ENCODE assay signal across 2 cellular contexts in the genomic region with DNA sequence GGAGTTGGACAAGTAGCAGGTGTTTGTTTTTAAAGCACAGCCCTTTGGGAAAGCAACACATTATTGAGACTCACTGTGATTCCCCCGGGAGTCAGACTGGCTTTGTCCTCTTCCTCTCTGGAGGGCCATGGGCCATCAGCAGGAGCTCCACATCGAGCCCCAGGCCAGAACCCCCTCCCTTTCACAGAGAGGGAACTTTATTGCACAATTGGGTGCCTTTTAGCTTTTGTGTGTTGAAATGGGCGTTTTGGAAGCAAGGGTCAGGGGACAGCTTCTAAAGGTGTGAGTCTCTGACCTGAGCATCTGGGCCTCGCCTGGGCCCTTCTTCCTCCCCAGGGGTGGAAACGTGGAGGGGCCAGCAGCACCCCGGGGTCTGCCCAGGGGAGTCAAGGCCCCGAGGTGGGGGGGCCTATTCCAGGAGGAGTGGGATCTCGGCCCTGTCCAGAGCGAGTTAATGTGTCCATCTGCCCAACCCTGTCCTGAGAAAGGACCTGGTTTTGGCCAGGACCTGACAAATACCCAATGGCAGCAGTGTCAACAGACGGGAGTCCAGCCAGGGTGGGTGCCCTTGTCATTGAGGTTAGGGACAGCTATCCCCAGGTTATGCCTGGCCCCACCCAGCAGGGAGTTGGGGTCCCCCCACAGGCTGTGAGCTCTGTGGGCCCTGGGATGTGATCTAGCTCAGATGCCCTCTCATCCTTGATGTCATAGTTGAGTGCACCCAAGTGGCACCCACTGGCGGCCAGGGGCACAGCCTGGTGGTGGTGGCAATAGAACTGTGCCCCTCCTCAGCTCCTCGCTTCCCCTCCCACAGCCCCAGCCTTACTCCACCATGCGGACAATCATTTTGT.
A peak's percentile ranks its signal among the peaks of the same experiment; 100 is the strongest.
TF ChIP-seq lines count a peak whose summit lies in the region.

No MANE protein-coding gene starts in this region.

TF ChIP-seq in GM12878, 131 proteins besides CTCF, POLR2A, EP300 and RAD21:
- TF ChIP-seq RB1 (IDR thresholded peaks at IDR 0.05; ENCODE audit: borderline replicate concordance) (no peak), KLF5 (IDR thresholded peaks at IDR 0.05; ENCODE audit: partially characterized antibody) (no peak), TARDBP (IDR thresholded peaks at IDR 0.05; ENCODE audit: borderline replicate concordance) (no peak), RELB (IDR thresholded peaks at IDR 0.05; ENCODE audit: low read depth) (no peak), PAX5 (IDR thresholded peaks at IDR 0.05; ENCODE audit: borderline replicate concordance, low read depth, low read length) (no peak), ASH2L (IDR thresholded peaks at IDR 0.05; ENCODE audit: borderline replicate concordance, low read depth) (no peak), POLR2AphosphoS5 (IDR thresholded peaks at IDR 0.05; ENCODE audit: low read length) (no peak), HCFC1 (IDR thresholded peaks at IDR 0.05; ENCODE audit: low read length) (no peak), BCL3 (IDR thresholded peaks at IDR 0.05; ENCODE audit: borderline replicate concordance, insufficient read depth, low read depth, low read length, poor library complexity, severe bottlenecking) (no peak), NFYA (IDR thresholded peaks at IDR 0.05; ENCODE audit: borderline replicate concordance, low read depth, low read length) (no peak)
- TF ChIP-seq, protein P1, sequence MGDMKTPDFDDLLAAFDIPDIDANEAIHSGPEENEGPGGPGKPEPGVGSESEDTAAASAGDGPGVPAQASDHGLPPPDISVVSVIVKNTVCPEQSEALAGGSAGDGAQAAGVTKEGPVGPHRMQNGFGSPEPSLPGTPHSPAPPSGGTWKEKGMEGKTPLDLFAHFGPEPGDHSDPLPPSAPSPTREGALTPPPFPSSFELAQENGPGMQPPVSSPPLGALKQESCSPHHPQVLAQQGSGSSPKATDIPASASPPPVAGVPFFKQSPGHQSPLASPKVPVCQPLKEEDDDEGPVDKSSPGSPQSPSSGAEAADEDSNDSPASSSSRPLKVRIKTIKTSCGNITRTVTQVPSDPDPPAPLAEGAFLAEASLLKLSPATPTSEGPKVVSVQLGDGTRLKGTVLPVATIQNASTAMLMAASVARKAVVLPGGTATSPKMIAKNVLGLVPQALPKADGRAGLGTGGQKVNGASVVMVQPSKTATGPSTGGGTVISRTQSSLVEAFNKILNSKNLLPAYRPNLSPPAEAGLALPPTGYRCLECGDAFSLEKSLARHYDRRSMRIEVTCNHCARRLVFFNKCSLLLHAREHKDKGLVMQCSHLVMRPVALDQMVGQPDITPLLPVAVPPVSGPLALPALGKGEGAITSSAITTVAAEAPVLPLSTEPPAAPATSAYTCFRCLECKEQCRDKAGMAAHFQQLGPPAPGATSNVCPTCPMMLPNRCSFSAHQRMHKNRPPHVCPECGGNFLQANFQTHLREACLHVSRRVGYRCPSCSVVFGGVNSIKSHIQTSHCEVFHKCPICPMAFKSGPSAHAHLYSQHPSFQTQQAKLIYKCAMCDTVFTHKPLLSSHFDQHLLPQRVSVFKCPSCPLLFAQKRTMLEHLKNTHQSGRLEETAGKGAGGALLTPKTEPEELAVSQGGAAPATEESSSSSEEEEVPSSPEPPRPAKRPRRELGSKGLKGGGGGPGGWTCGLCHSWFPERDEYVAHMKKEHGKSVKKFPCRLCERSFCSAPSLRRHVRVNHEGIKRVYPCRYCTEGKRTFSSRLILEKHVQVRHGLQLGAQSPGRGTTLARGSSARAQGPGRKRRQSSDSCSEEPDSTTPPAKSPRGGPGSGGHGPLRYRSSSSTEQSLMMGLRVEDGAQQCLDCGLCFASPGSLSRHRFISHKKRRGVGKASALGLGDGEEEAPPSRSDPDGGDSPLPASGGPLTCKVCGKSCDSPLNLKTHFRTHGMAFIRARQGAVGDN (IDR thresholded peaks at IDR 0.05) = no peak

TF ChIP-seq in HepG2, 621 proteins besides CTCF, POLR2A, EP300 and RAD21:
- peak; percentile 74 for TF ChIP-seq CEBPB (IDR thresholded peaks at IDR 0.05; ENCODE audit: borderline replicate concordance, low read depth, low read length)
- no peak for TF ChIP-seq ZNF775 (CRISPR knock-in tag; IDR thresholded peaks at IDR 0.05; ENCODE audit: borderline replicate concordance)
